Comparison of ENCODE assay signal across 1 cellular context in genomic region chr7:155813125-155813524, GRCh38.
TF ChIP-seq lines count a peak whose summit lies in the region.

No MANE protein-coding gene starts in this region.

TF ChIP-seq in HepG2, 621 proteins besides CTCF, POLR2A, EP300 and RAD21 (continued from another document and continues in another):
- TF ChIP-seq NRL (CRISPR knock-in tag; IDR thresholded peaks at IDR 0.05; ENCODE audit: borderline replicate concordance) (0 out of 2 replicates have a peak, but pooled peaks have one; percentile 40), MTA1 (CRISPR knock-in tag; IDR thresholded peaks at IDR 0.05; ENCODE audit: borderline replicate concordance) (peak; percentile 98), ZBTB7B (CRISPR knock-in tag; IDR thresholded peaks at IDR 0.05) (peak; percentile 83), LCORL (IDR thresholded peaks at IDR 0.05) (no peak), LCORL (CRISPR knock-in tag; IDR thresholded peaks at IDR 0.05) (peak; percentile 76; the same call in 1 of the 2 replicates), MAZ (IDR thresholded peaks at IDR 0.05; ENCODE audit: borderline replicate concordance, low read depth, low read length) (no peak), MAZ (CRISPR knock-in tag; IDR thresholded peaks at IDR 0.05; ENCODE audit: low read depth) (peak; percentile 86), KDM5B (CRISPR knock-in tag; IDR thresholded peaks at IDR 0.05; ENCODE audit: borderline replicate concordance) (peak; percentile 53; the same call in 1 of the 2 replicates), ZNF740 (CRISPR knock-in tag; IDR thresholded peaks at IDR 0.05) (peak; percentile 96), E2F1 (CRISPR knock-in tag; IDR thresholded peaks at IDR 0.05) (no peak), ZNF432 (CRISPR knock-in tag; IDR thresholded peaks at IDR 0.05; ENCODE audit: borderline replicate concordance) (no peak), MAX (IDR thresholded peaks at IDR 0.05) (peak; percentile 34; the same call in 1 of the 2 replicates), ZNF75D (CRISPR knock-in tag; IDR thresholded peaks at IDR 0.05; ENCODE audit: borderline replicate concordance) (no peak), POGZ (CRISPR knock-in tag; IDR thresholded peaks at IDR 0.05) (0 out of 2 replicates have a peak, but pooled peaks have one; percentile 47), NPAS2 (CRISPR knock-in tag; IDR thresholded peaks at IDR 0.05; ENCODE audit: borderline replicate concordance) (no peak), HNF4A (CRISPR knock-in tag; IDR thresholded peaks at IDR 0.05) (peak; percentile 93), YEATS2 (CRISPR knock-in tag; IDR thresholded peaks at IDR 0.05; ENCODE audit: borderline replicate concordance) (no peak), ZNF746 (CRISPR knock-in tag; IDR thresholded peaks at IDR 0.05) (peak; percentile 52; the same call in 1 of the 2 replicates), ZNF512B (CRISPR knock-in tag; IDR thresholded peaks at IDR 0.05; ENCODE audit: borderline replicate concordance) (peak; percentile 95), DPF2 (CRISPR knock-in tag; IDR thresholded peaks at IDR 0.05; ENCODE audit: borderline replicate concordance, low read depth) (peak; percentile 73), PATZ1 (CRISPR knock-in tag; IDR thresholded peaks at IDR 0.05) (peak; percentile 96), SIX4 (CRISPR knock-in tag; IDR thresholded peaks at IDR 0.05) (no peak), STAG1 (CRISPR knock-in tag; IDR thresholded peaks at IDR 0.05) (0 out of 2 replicates have a peak, but pooled peaks have one; percentile 3), ZNF264 (CRISPR knock-in tag; IDR thresholded peaks at IDR 0.05) (no peak), ZMYM4 (CRISPR knock-in tag; IDR thresholded peaks at IDR 0.05) (peak; percentile 56), PHF21A (CRISPR knock-in tag; IDR thresholded peaks at IDR 0.05) (0 out of 2 replicates have a peak, but pooled peaks have one; percentile 56), ZNF276 (CRISPR knock-in tag; IDR thresholded peaks at IDR 0.05; ENCODE audit: low read depth) (0 out of 2 replicates have a peak, but pooled peaks have one; percentile 45), ZZZ3 (CRISPR knock-in tag; IDR thresholded peaks at IDR 0.05; ENCODE audit: borderline replicate concordance) (0 out of 2 replicates have a peak, but pooled peaks have one; percentile 30), BCL6 (CRISPR knock-in tag; IDR thresholded peaks at IDR 0.05) (peak; percentile 55; the same call in 1 of the 2 replicates), TMF1 (CRISPR knock-in tag; IDR thresholded peaks at IDR 0.05; ENCODE audit: low read depth) (no peak), ZNF354B (CRISPR knock-in tag; IDR thresholded peaks at IDR 0.05) (no peak), FOSL2 (CRISPR knock-in tag; IDR thresholded peaks at IDR 0.05) (0 out of 2 replicates have a peak, but pooled peaks have one; percentile 37), ZSCAN25 (CRISPR knock-in tag; IDR thresholded peaks at IDR 0.05) (peak; percentile 67), IRF9 (CRISPR knock-in tag; IDR thresholded peaks at IDR 0.05; ENCODE audit: borderline replicate concordance) (peak; percentile 41; the same call in 1 of the 2 replicates), YY1 (IDR thresholded peaks at IDR 0.05; ENCODE audit: insufficient read depth, insufficient replicate concordance, low read depth, low read length) (peak; percentile 69), ZNF263 (CRISPR knock-in tag; IDR thresholded peaks at IDR 0.05) (no peak; the same call in 1 of the 2 replicates), TEAD3 (CRISPR knock-in tag; optimal IDR thresholded peaks at IDR 0.05; ENCODE audit: borderline replicate concordance) (peak; percentile 60), ZNF281 (CRISPR knock-in tag; IDR thresholded peaks at IDR 0.05; ENCODE audit: borderline replicate concordance) (peak; percentile 91), HNF4G (IDR thresholded peaks at IDR 0.05; ENCODE audit: borderline replicate concordance, low read depth, low read length) (peak; percentile 73), HNF4G (CRISPR knock-in tag; IDR thresholded peaks at IDR 0.05; ENCODE audit: borderline replicate concordance, low read depth) (peak; percentile 68; the same call in 1 of the 2 replicates), ZNF121 (CRISPR knock-in tag; IDR thresholded peaks at IDR 0.05) (0 out of 2 replicates have a peak, but pooled peaks have one; percentile 16), CENPX (CRISPR knock-in tag; IDR thresholded peaks at IDR 0.05) (no peak), ZBTB43 (CRISPR knock-in tag; conservative IDR thresholded peaks at IDR 0.05) (no peak), SOX13 (IDR thresholded peaks at IDR 0.05) (peak; percentile 39; the same call in 1 of the 2 replicates), SOX13 (CRISPR knock-in tag; conservative IDR thresholded peaks at IDR 0.05 in 1 of 2, IDR thresholded peaks at IDR 0.05 in 1 of 2) (no peak), NR2F6 (IDR thresholded peaks at IDR 0.05) (no peak), NR2F6 (CRISPR knock-in tag; IDR thresholded peaks at IDR 0.05) (peak; percentile 60; the same call in 1 of the 2 replicates), ZC3H4 (CRISPR knock-in tag; IDR thresholded peaks at IDR 0.05; ENCODE audit: borderline replicate concordance) (no peak), MYC (CRISPR knock-in tag; IDR thresholded peaks at IDR 0.05; ENCODE audit: borderline replicate concordance) (peak; percentile 45; the same call in 1 of the 2 replicates), TAF15 (IDR thresholded peaks at IDR 0.05; ENCODE audit: low read depth, low read length, poor library complexity, severe bottlenecking) (no peak), ZBTB7A (CRISPR knock-in tag; IDR thresholded peaks at IDR 0.05) (peak; percentile 90), JUN (CRISPR knock-in tag; IDR thresholded peaks at IDR 0.05) (no peak), IRX3 (CRISPR knock-in tag; IDR thresholded peaks at IDR 0.05; ENCODE audit: borderline replicate concordance, low read depth) (no peak), FOXO1 (CRISPR knock-in tag; IDR thresholded peaks at IDR 0.05) (peak; percentile 30; the same call in 1 of the 2 replicates), SOX6 (IDR thresholded peaks at IDR 0.05) (no peak), SOX6 (CRISPR knock-in tag; IDR thresholded peaks at IDR 0.05) (peak; percentile 68), BATF2 (CRISPR knock-in tag; IDR thresholded peaks at IDR 0.05) (no peak)
